ENCODE assay signal across 17 cellular contexts in the genomic region with DNA sequence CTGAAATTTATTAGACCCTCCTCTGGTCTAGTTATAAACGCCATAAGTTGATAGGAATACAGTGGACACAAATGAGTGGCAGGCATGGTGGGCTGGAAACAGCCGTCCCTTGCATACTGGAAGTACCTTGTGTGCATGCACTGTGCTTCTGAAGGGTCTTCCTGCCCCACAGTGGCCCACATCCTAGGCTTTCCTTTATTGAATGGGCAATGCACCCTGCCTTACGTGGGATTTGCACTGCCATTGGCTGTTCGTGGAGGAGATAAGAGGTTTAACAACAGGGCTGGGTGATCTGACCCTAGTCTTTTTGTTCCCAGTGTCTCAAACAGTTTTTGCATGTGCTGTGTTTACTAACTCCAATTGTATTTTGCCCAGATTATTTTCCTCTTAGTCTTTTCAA.
"Had no signal": no experiment of that assay in that cellular context is flagged by ENCODE, and none has a peak within 500 bp of the region (broad histone marks: within the 10 kb centered on the region; RNA-seq: fewer than 3 reads in every experiment).

No MANE protein-coding gene starts in this region.

- H3K27ac Mint-ChIP-seq: activated CD4-positive, alpha-beta memory T cell treated with anti-CD3 and anti-CD28 coated beads for 36 hours; activated naive CD4-positive, alpha-beta T cell treated with anti-CD3 and anti-CD28 coated beads, Interleukin-2, amount 10 ng/mL, durations not matched to agents 7 days and 5 days; activated T-cell treated with anti-CD3 and anti-CD28 coated beads, Interleukin-2, amount 50 U/mL, for 72 hours; naive thymus-derived CD8-positive, alpha-beta T cell; T-helper 17 cell had no signal

- H3K4me3 ChIP-seq: coronary artery, left lung, ovary, prostate gland, thoracic aorta had no signal

- H3K4me1 ChIP-seq: prostate gland had no signal

- H3K27ac ChIP-seq: coronary artery, left lung, ovary, prostate gland, thoracic aorta had no signal

- H3K36me3 Mint-ChIP-seq: activated CD4-positive, alpha-beta memory T cell treated with anti-CD3 and anti-CD28 coated beads for 36 hours; activated naive CD4-positive, alpha-beta T cell treated with anti-CD3 and anti-CD28 coated beads, Interleukin-2, amount 10 ng/mL, durations not matched to agents 7 days and 5 days; naive thymus-derived CD8-positive, alpha-beta T cell had no signal

- H3K27me3 ChIP-seq: left lung, ovary had no signal

- H3K4me1 Mint-ChIP-seq: activated naive CD4-positive, alpha-beta T cell treated with anti-CD3 and anti-CD28 coated beads, Interleukin-2, amount 10 ng/mL, durations not matched to agents 7 days and 5 days; T-helper 17 cell had no signal

- H3K4me3 Mint-ChIP-seq: activated CD4-positive, alpha-beta memory T cell treated with anti-CD3 and anti-CD28 coated beads for 36 hours; activated naive CD4-positive, alpha-beta T cell treated with anti-CD3 and anti-CD28 coated beads, Interleukin-2, amount 10 ng/mL, durations not matched to agents 7 days and 5 days; activated T-cell treated with anti-CD3 and anti-CD28 coated beads, Interleukin-2, amount 50 U/mL, for 72 hours; naive thymus-derived CD8-positive, alpha-beta T cell; T-helper 17 cell had no signal

- H3K9me3 Mint-ChIP-seq: activated CD4-positive, alpha-beta memory T cell treated with anti-CD3 and anti-CD28 coated beads for 36 hours; activated naive CD4-positive, alpha-beta T cell treated with anti-CD3 and anti-CD28 coated beads, Interleukin-2, amount 10 ng/mL, durations not matched to agents 7 days and 5 days; activated T-cell treated with anti-CD3 and anti-CD28 coated beads, Interleukin-2, amount 50 U/mL, for 72 hours had no signal

- ATAC-seq: activated T-cell treated with anti-CD3 and anti-CD28 coated beads, Interleukin-2, amount 50 U/mL, for 72 hours; naive thymus-derived CD8-positive, alpha-beta T cell; T-helper 17 cell had no signal

- H3K36me3 ChIP-seq: left lung, ovary, prostate gland, thoracic aorta had no signal

- H3K9me3 ChIP-seq: left lung, ovary, prostate gland, thoracic aorta had no signal

- DNase-seq: activated CD4-positive, alpha-beta memory T cell treated with anti-CD3 and anti-CD28 coated beads for 36 hours; activated CD4-positive, alpha-beta T cell treated with anti-CD3 and anti-CD28 coated beads for 48 hours; activated effector memory CD4-positive, alpha-beta T cell treated with anti-CD3 and anti-CD28 coated beads, Interleukin-2, amount 50 U/mL, for 16 hours; activated naive CD4-positive, alpha-beta T cell treated with anti-CD3 and anti-CD28 coated beads, Interleukin-2, amount 10 ng/mL, durations not matched to agents 7 days and 5 days; activated T-cell treated with anti-CD3 and anti-CD28 coated beads, Interleukin-2, amount 50 U/mL, for 72 hours; cerebellar nuclear complex; erythroblast; foreskin fibroblast; naive thymus-derived CD8-positive, alpha-beta T cell; ovary; stimulated activated CD4-positive, alpha-beta T cell treated with anti-CD3 and anti-CD28 coated beads, Interleukin-4, amount 100 ng/mL, for 24 hours; stimulated activated naive CD4-positive, alpha-beta T cell treated with Interleukin-2 at 50 U/mL for 16 hours; T-helper 17 cell had no signal
